8 cellular contexts compared by ENCODE assay signal in genomic region chr19:11377237-11377636, GRCh38. TPM values are rescaled to one million over a fixed set of nuclear protein-coding genes. Genes with fewer than 3 reads are reported as not detected.
A peak's percentile ranks its signal among the peaks of the same experiment; 100 is the strongest.
DNase-seq lines count a peak whose midpoint lies in the region; ATAC-seq and FAIRE-seq lines count a peak whose summit lies in the region.

No MANE protein-coding gene starts in this region.

- ATAC-seq in activated CD8-positive, alpha-beta T cell treated with anti-CD3 and anti-CD28 coated beads, Interleukin-2, amount 10 ng/mL, durations not matched to agents 7 days and 5 days = no peak

- no peaks in the 10 kb centered on the region for H3K27me3 Mint-ChIP-seq in activated CD8-positive, alpha-beta T cell treated with anti-CD3 and anti-CD28 coated beads, Interleukin-2, amount 10 ng/mL, durations not matched to agents 7 days and 5 days (ENCODE audit: low read depth)
- peaks cover 9 to 15% (median 13%) of the 10 kb centered on the region in 3 donors for H3K27me3 Mint-ChIP-seq in immature natural killer cell (ENCODE audit: low read depth in 3 of 3)

- H3K27ac Mint-ChIP-seq in activated CD8-positive, alpha-beta T cell treated with anti-CD3 and anti-CD28 coated beads, Interleukin-2, amount 10 ng/mL, durations not matched to agents 7 days and 5 days = peak overlapping the region; percentile 89
- H3K27ac Mint-ChIP-seq in immature natural killer cell = peak overlapping the region; percentile 18 to 87 (median 72)

- CTCF ChIA-PET in activated CD8-positive, alpha-beta T cell treated with anti-CD3 and anti-CD28 coated beads, Interleukin-2, amount 10 ng/mL, durations not matched to agents 7 days and 5 days (lab: Charles Lee) = interaction anchor here (0.7 to 4.3 kb wide), 11 partner anchors 9 to 542 kb away, joined by 3 to 35 read pairs (median 4); partner anchors contain the start of genes ODAD3, PRKCSH, RAB3D and TMED1

- FAIRE-seq in GM19239 (lab: Jason Lieb, UNC) = no peak
- FAIRE-seq in HTR-8/SVneo (lab: Jason Lieb, UNC) = no peak

- H3K4me1 Mint-ChIP-seq in activated CD8-positive, alpha-beta T cell treated with anti-CD3 and anti-CD28 coated beads, Interleukin-2, amount 10 ng/mL, durations not matched to agents 7 days and 5 days (ENCODE audit: low read depth) = peaks cover 50% of the 10 kb centered on the region
- H3K4me1 Mint-ChIP-seq in immature natural killer cell = peaks cover 21 to 36% of the 10 kb centered on the region in 2 donors

- no peaks in the 10 kb centered on the region for H3K9me3 Mint-ChIP-seq in activated CD8-positive, alpha-beta T cell treated with anti-CD3 and anti-CD28 coated beads, Interleukin-2, amount 10 ng/mL, durations not matched to agents 7 days and 5 days (ENCODE audit: insufficient read depth)
- no peaks in the 10 kb centered on the region for H3K9me3 Mint-ChIP-seq in immature natural killer cell

- peaks cover 23% of the 10 kb centered on the region for H3K36me3 Mint-ChIP-seq in activated CD8-positive, alpha-beta T cell treated with anti-CD3 and anti-CD28 coated beads, Interleukin-2, amount 10 ng/mL, durations not matched to agents 7 days and 5 days (ENCODE audit: low read depth)
- peaks cover 4% of the 10 kb centered on the region in 3 donors for H3K36me3 Mint-ChIP-seq in immature natural killer cell

- POLR2A ChIA-PET in activated CD8-positive, alpha-beta T cell treated with anti-CD3 and anti-CD28 coated beads, Interleukin-2, amount 10 ng/mL, durations not matched to agents 7 days and 5 days (lab: Charles Lee) = interaction anchor here (0.5 to 0.6 kb wide), 2 partner anchors 42 to 512 kb away, joined by 3 read pairs; partner anchors contain the start of gene RGL3

- DNase-seq in Ammon's horn (ENCODE audit: low spot score) = peak; percentile 48
- DNase-seq in HS-5 (ENCODE audit: low read depth) = peak; percentile 93
- DNase-seq in activated CD8-positive, alpha-beta T cell treated with anti-CD3 and anti-CD28 coated beads, Interleukin-2, amount 10 ng/mL, durations not matched to agents 7 days and 5 days = peak; percentile 57
- DNase-seq in immature natural killer cell = no peak
- no peak for DNase-seq in GM19239 (ENCODE audit: insufficient read length, low spot score)
- DNase-seq in effector CD8-positive, alpha-beta T cell (lab: John Stamatoyannopoulos, UW) = no peak
- no peak for DNase-seq in NCI-H1436 treated with DMSO at 0.1 percent for 48 hours (lab: John Stamatoyannopoulos, UW)
- no peak for DNase-seq in HTR-8/SVneo (ENCODE audit: insufficient read length, low spot score)

- no peak overlapping the region for H3K4me3 Mint-ChIP-seq in activated CD8-positive, alpha-beta T cell treated with anti-CD3 and anti-CD28 coated beads, Interleukin-2, amount 10 ng/mL, durations not matched to agents 7 days and 5 days
- peak overlapping the region in 4 of 5 donors; percentile 3 to 64 (median 47) for H3K4me3 Mint-ChIP-seq in immature natural killer cell

RNA-seq across cellular contexts. Expression of gene SWSAP1, which starts 2.8 kb away (rescaled TPM):
- total RNA-seq in activated CD8-positive, alpha-beta T cell treated with anti-CD3 and anti-CD28 coated beads, Interleukin-2, amount 10 ng/mL, durations not matched to agents 7 days and 5 days = 1 to 10 TPM; 3.1 to 3.4 TPM
- polyA plus RNA-seq in immature natural killer cell = 1 to 10 TPM; 7.0 to 8.7 (median 8.3) TPM

RNA-seq across cellular contexts. Expression of gene EPOR, which starts 6.9 kb away (rescaled TPM):
- total RNA-seq in activated CD8-positive, alpha-beta T cell treated with anti-CD3 and anti-CD28 coated beads, Interleukin-2, amount 10 ng/mL, durations not matched to agents 7 days and 5 days = 1 to 10 TPM; 6.4 to 8.8 TPM
- polyA plus RNA-seq in immature natural killer cell = 1 to 10 TPM; 3.6 to 5.8 (median 5.4) TPM

RNA-seq across cellular contexts. Expression of gene PLPPR2, which starts 22.0 kb away (rescaled TPM):
- 1 to 10 TPM; 1.1 TPM for total RNA-seq in activated CD8-positive, alpha-beta T cell treated with anti-CD3 and anti-CD28 coated beads, Interleukin-2, amount 10 ng/mL, durations not matched to agents 7 days and 5 days
- polyA plus RNA-seq in immature natural killer cell = 1 to 10 TPM; 1.2 to 2.7 (median 1.8) TPM

RNA-seq across cellular contexts. Expression of gene CCDC159, which starts 30.9 kb away (rescaled TPM):
- total RNA-seq in activated CD8-positive, alpha-beta T cell treated with anti-CD3 and anti-CD28 coated beads, Interleukin-2, amount 10 ng/mL, durations not matched to agents 7 days and 5 days = 10 to 100 TPM in 1 of 2 experiments, 1 to 10 TPM in 1; 9.9 to 13.6 TPM
- 10 to 100 TPM; 26.5 to 32.4 (median 28.8) TPM for polyA plus RNA-seq in immature natural killer cell

RNA-seq across cellular contexts. Expression of gene TMEM205, which starts 31.2 kb away (rescaled TPM):
- total RNA-seq in activated CD8-positive, alpha-beta T cell treated with anti-CD3 and anti-CD28 coated beads, Interleukin-2, amount 10 ng/mL, durations not matched to agents 7 days and 5 days = 10 to 100 TPM; 23.6 to 29.6 TPM
- 10 to 100 TPM; 73.3 to 91.2 (median 81.4) TPM for polyA plus RNA-seq in immature natural killer cell

Comparison
In these comparisons a context has a peak if more than half of its experiments do, and no peak if none do; other contexts are left out.
1. DNase-seq: peak in Ammon's horn (single experiment), HS-5 (single experiment) and activated CD8-positive, alpha-beta T cell treated with anti-CD3 and anti-CD28 coated beads, Interleukin-2, amount 10 ng/mL, durations not matched to agents 7 days and 5 days (single experiment); none in immature natural killer cell (0 of 3), GM19239 (single experiment), effector CD8-positive, alpha-beta T cell (single experiment), NCI-H1436 treated with DMSO at 0.1 percent for 48 hours (single experiment) and HTR-8/SVneo (single experiment).